ENCODE assay signal across 8 cellular contexts in the genomic region with DNA sequence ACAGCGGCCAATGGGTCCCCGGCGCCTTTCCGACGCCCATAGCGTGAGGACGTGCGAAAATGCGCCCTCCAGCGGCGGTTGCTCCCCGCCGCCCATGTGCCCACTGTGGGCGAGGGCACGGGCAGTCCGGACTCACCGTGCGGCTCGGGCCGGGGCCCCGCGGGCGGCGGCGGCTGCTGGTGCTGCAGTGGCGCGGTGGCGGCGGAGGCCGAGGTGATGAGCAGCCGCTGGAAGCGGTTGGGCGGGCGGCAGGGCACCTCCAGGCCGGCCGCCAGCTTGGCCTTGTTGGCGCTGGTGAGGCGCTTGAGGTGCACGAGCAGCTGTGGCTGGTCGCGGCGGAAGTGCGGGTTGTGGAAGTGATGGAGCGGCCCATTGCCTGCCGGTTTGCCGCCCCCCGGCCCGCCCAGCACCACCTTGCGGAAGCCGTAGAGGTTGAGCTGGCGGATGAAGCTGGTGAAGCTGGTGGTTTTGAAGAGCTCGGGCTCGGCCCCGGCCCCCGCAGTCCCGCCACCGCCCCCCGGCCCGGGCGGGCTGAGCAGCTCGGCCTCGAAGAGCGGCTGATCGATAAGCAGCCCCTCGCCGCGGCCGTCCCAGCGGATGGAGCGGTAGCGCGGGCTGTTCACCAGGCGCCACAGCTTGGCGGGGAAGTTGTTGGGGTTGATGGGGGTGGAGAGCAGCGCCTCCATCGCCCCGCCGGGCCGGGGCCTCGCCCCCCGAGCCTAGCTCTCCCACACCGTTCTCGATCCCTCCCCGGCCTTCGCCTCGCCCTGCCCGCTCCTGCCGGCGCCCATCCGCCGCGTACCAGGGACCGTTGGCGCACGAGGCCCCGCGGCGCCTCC.
A peak's percentile ranks its signal among the peaks of the same experiment; 100 is the strongest.
DNase-seq lines count a peak whose midpoint lies in the region; ATAC-seq and TF ChIP-seq lines count a peak whose summit lies in the region.

Gene HSF5, minus strand, starts transcription at position 820 of the 839 bp plus-strand sequence. Its CDS starts 134 bp downstream, at position 686.

- ATAC-seq in GM18909 (IDR thresholded peaks at IDR 0.05; ENCODE audit: poor library complexity, unreplicated experiment), result no peak
- no peak for ATAC-seq in GM21515 (IDR thresholded peaks at IDR 0.05; ENCODE audit: unreplicated experiment)
- ATAC-seq in GM18517 (IDR thresholded peaks at IDR 0.05; ENCODE audit: unreplicated experiment), result no peak

- TF ChIP-seq CTCF in choroid plexus epithelial cell (conservative IDR thresholded peaks at IDR 0.05; ENCODE audit: low read depth, low read length), result no peak

- H3K4me3 ChIP-seq in choroid plexus epithelial cell (ENCODE audit: low read depth, low read length) (peak within 1 kb of the TSS; percentile 26), skin epidermis (peak within 1 kb of the TSS in 4 of 7 experiments; percentile 12 to 32 (median 20))

- peak within 1 kb of the TSS in 5 of 21 experiments; percentile 12 to 72 (median 29) for H3K27ac ChIP-seq in skin epidermis

- DNase-seq in ELF-1 (ENCODE audit: low read depth, low spot score) (peak; percentile 79), choroid plexus epithelial cell (ENCODE audit: low read depth) (peak; percentile 4), NCI-H1694 treated with DMSO at 0.1 percent for 48 hours (lab: John Stamatoyannopoulos, UW) (no peak)
- DNase-seq in activated CD4-positive, CD25-positive, alpha-beta regulatory T cell treated with anti-CD3 and anti-CD28 coated beads, Interleukin-2, amount 50 U/mL, for 16 hours (ENCODE audit: low read depth, low spot score), result peak; percentile 55
